In the genomic region with DNA sequence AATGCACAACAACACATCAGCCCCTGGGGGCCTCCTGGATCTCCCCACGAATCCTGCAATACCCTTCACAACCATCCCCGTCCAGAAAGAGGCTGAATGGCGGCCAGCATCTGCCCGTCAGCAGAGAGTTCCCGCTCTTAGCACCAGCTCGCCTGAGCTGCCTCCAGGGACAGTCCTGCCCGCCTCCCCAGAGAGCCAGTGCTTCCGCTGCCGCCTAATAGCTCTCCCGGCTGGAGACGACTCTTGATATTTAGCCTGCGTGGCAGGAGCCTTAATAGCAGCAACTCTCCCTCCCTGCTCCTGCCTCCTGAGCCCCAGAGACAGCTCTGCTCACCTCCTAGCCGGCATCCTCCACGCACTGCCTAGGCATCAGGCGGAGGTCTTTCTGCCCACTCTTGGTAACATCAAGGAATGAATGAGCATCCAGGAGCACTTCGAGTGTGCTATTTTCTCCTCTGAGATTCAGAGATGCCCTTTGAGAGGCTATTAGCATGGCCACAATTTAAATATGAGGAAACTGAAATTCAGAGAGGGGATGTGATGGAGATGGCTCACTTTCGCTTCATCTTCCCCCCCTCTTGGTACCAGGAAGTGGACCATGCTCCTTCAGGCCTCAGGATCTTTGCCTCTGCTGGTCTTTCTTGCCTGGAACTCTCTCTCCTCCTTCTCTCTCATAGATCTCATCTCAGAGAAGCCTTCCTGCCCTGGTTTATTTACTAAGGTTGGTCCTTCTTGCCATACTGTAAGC, we compare ENCODE assay signal across 8 cellular contexts.
DNase-seq lines count a peak whose midpoint lies in the region; ATAC-seq, FAIRE-seq and TF ChIP-seq lines count a peak whose summit lies in the region.

No MANE protein-coding gene starts in this region.

- H3K4me3 ChIP-seq in CD4-positive, CD25-positive, alpha-beta regulatory T cell (ENCODE audit: low read depth, low read length), result peak overlapping the region; percentile 23
- H3K4me3 ChIP-seq in RWPE2 (ENCODE audit: severe bottlenecking), result no peak overlapping the region

- peak; percentile 45 for FAIRE-seq in GM19239 (lab: Jason Lieb, UNC)

- peak overlapping the region; percentile 80 to 89 (median 85) for H3K27ac Mint-ChIP-seq in CD4-positive, CD25-positive, alpha-beta regulatory T cell
- H3K27ac Mint-ChIP-seq in immature natural killer cell, result peak overlapping the region; percentile 84 to 100 (median 99)

- TF ChIP-seq CTCF in RWPE2 (IDR thresholded peaks at IDR 0.05; ENCODE audit: poor library complexity, severe bottlenecking), result no peak

- H3K27ac ChIP-seq in CD4-positive, CD25-positive, alpha-beta regulatory T cell (ENCODE audit: insufficient read depth, low read length, poor library complexity, severe bottlenecking), result peak overlapping the region; percentile 56
- H3K27ac ChIP-seq in RWPE2 (ENCODE audit: poor library complexity, severe bottlenecking), result peak overlapping the region; percentile 85

- H3K27me3 ChIP-seq in CD4-positive, CD25-positive, alpha-beta regulatory T cell (ENCODE audit: control insufficient read depth, insufficient read depth, low read length), result no peaks in the 10 kb centered on the region
- H3K27me3 ChIP-seq in RWPE2 (ENCODE audit: insufficient read depth, poor library complexity, severe bottlenecking), result no peaks in the 10 kb centered on the region

- no peaks in the 10 kb centered on the region for H3K27me3 Mint-ChIP-seq in CD4-positive, CD25-positive, alpha-beta regulatory T cell
- H3K27me3 Mint-ChIP-seq in immature natural killer cell (ENCODE audit: low read depth in 3 of 3), result peaks cover 6 to 17% (median 11%) of the 10 kb centered on the region in 3 donors

- peak overlapping the region; percentile 41 to 78 (median 64) for H3K4me3 Mint-ChIP-seq in CD4-positive, CD25-positive, alpha-beta regulatory T cell
- peak overlapping the region; percentile 36 to 93 (median 69) for H3K4me3 Mint-ChIP-seq in immature natural killer cell

- no peaks in the 10 kb centered on the region for H3K36me3 ChIP-seq in CD4-positive, CD25-positive, alpha-beta regulatory T cell (ENCODE audit: control insufficient read depth, insufficient read depth, low read length)
- H3K36me3 ChIP-seq in RWPE2 (ENCODE audit: low read depth), result 0 out of 2 replicates have a peak, but pooled peaks cover under 1% of the 10 kb centered on the region

- H3K4me1 Mint-ChIP-seq in CD4-positive, CD25-positive, alpha-beta regulatory T cell, result peaks cover 19 to 60% (median 40%) of the 10 kb centered on the region in 4 donors
- H3K4me1 Mint-ChIP-seq in immature natural killer cell, result peaks cover 55 to 62% of the 10 kb centered on the region in 2 donors

- no peak for DNase-seq in CD4-positive, CD25-positive, alpha-beta regulatory T cell
- DNase-seq in GM19239 (ENCODE audit: insufficient read length, low spot score) (peak; percentile 49), RWPE2 (ENCODE audit: low spot score) (no peak), immature natural killer cell (no peak), DMS53 (lab: John Stamatoyannopoulos, UW) (no peak), OCI-M1 (lab: John Stamatoyannopoulos, UW) (no peak), SK-N-DZ (ENCODE audit: low spot score) (no peak)
- no peak for DNase-seq in activated CD4-positive, alpha-beta T cell treated with anti-CD3 and anti-CD28 coated beads, Interleukin-2, amount 50 U/mL, for 1 hour

- peaks cover 47% of the 10 kb centered on the region for H3K4me1 ChIP-seq in CD4-positive, CD25-positive, alpha-beta regulatory T cell (ENCODE audit: control insufficient read depth, insufficient read depth, low read length, poor library complexity, severe bottlenecking)
- H3K4me1 ChIP-seq in RWPE2 (ENCODE audit: insufficient read depth, poor library complexity, severe bottlenecking), result peaks cover 30% of the 10 kb centered on the region

- ATAC-seq in CD4-positive, CD25-positive, alpha-beta regulatory T cell (ENCODE audit: low read depth in 2 of 2), result no peak
- no peak for ATAC-seq in RWPE2 (ENCODE audit: low read depth)

- H3K9me3 ChIP-seq in CD4-positive, CD25-positive, alpha-beta regulatory T cell (ENCODE audit: control insufficient read depth in 2 of 2, low read length in 2 of 2), result no peaks in the 10 kb centered on the region
- H3K9me3 ChIP-seq in RWPE2 (ENCODE audit: severe bottlenecking), result no peaks in the 10 kb centered on the region

- H3K9me3 Mint-ChIP-seq in CD4-positive, CD25-positive, alpha-beta regulatory T cell, result no peaks in the 10 kb centered on the region
- H3K9me3 Mint-ChIP-seq in immature natural killer cell, result no peaks in the 10 kb centered on the region

- no peaks in the 10 kb centered on the region for H3K36me3 Mint-ChIP-seq in CD4-positive, CD25-positive, alpha-beta regulatory T cell
- H3K36me3 Mint-ChIP-seq in immature natural killer cell, result no peaks in the 10 kb centered on the region
